7 cellular contexts compared by ENCODE assay signal in genomic region chr3:71581451-71581980, GRCh38. TPM values are rescaled to one million over a fixed set of nuclear protein-coding genes. Genes with fewer than 3 reads are reported as not detected.
A peak's percentile ranks its signal among the peaks of the same experiment; 100 is the strongest.
DNase-seq lines count a peak whose midpoint lies in the region; ATAC-seq, FAIRE-seq and TF ChIP-seq lines count a peak whose summit lies in the region.

No MANE protein-coding gene starts in this region.

- peaks cover 57% of the 10 kb centered on the region for H3K79me2 ChIP-seq in HepG2 (ENCODE audit: insufficient read depth, low read length)

- in situ Hi-C loops in HepG2 (cut with HindIII; ENCODE audit: extremely low pct_ligation_motif_present, low pct_unique_long_range_greater_than_20kb): loop anchor here (5.0 to 10.0 kb wide), 2 partner anchors 274 to 527 kb away; no protein-coding TSS in a partner anchor

- no peak for TF ChIP-seq CTCF in VCaP (conservative IDR thresholded peaks at IDR 0.05)
- TF ChIP-seq CTCF in HepG2 (CRISPR knock-in tag; IDR thresholded peaks at IDR 0.05): no peak

- TF ChIP-seq POLR2A in HepG2 (IDR thresholded peaks at IDR 0.05; ENCODE audit: insufficient read depth in 1 of 2, low read depth in 2 of 2, low read length in 2 of 2): peak in 1 of 2 experiments; percentile 9; a peak in 1 of 4 replicates

- TF ChIP-seq RAD21 in HepG2 (CRISPR knock-in tag; IDR thresholded peaks at IDR 0.05): no peak

- DNase-seq in HT-29 (ENCODE audit: low spot score): peak; percentile 17
- no peak for DNase-seq in HepG2 (ENCODE audit: low spot score)
- DNase-seq in stimulated activated CD4-positive, alpha-beta T cell treated with anti-CD3 and anti-CD28 coated beads, TNF-alpha, amount 100 ng/mL, for 4 hours (ENCODE audit: low read depth in 3 of 3): peak in 2 of 3 experiments; percentile 5 to 33

- H3K27me3 ChIP-seq in HepG2 (ENCODE audit: control insufficient read depth in 1 of 2, insufficient read depth in 2 of 2, low read length in 2 of 2): no peaks in the 10 kb centered on the region

- POLR2A ChIA-PET in HepG2 (lab: Yijun Ruan, JAX): interaction anchor here (1.1 to 2.7 kb wide), 10 partner anchors 21 to 517 kb away, joined by 4 to 17 read pairs (median 6); no protein-coding TSS in a partner anchor

- H3K4me2 ChIP-seq in HepG2 (ENCODE audit: low read depth, low read length): peak overlapping the region; percentile 82

- intact Hi-C loops in HepG2 (cut with micrococcal nuclease; ENCODE audit: unreplicated experiment): loop anchor here (2.0 to 10.0 kb wide), 6 partner anchors 35 to 514 kb away; no protein-coding TSS in a partner anchor

- H3K27ac ChIP-seq in VCaP (peak overlapping the region; percentile 100), cingulate gyrus (ENCODE audit: low read depth, low read length) (peak overlapping the region; percentile 75), HepG2 (ENCODE audit: extremely low read length, insufficient read depth, low read length) (peak overlapping the region; percentile 97)

- H3K36me3 ChIP-seq in HepG2 (replicated peaks in 1 of 2; ENCODE audit: control insufficient read depth in 1 of 2, insufficient read depth in 2 of 2, low read length in 2 of 2): peaks cover 2 to 4% of the 10 kb centered on the region in 2 experiments; a peak in 1 of 5 replicates

- WGBS in HepG2 (ENCODE audit: low lambda C conversion rate): under 1% methylated on average over 10 of the region's 51 CpGs

- CTCF ChIA-PET in HepG2 (lab: Yijun Ruan, JAX; ENCODE audit: low intra/inter-chr PET ratio, low total read pairs): no interaction called here

- H3K9me3 ChIP-seq in HepG2 (ENCODE audit: low read length): no peaks in the 10 kb centered on the region

- H2AFZ ChIP-seq in HepG2 (ENCODE audit: low read length): no peak overlapping the region

- ATAC-seq in HepG2 (peak; percentile 3), esophagus mucosa (no peak), HG03135 (IDR thresholded peaks at IDR 0.05; ENCODE audit: unreplicated experiment) (no peak)

- peak overlapping the region; percentile 96 for H3K9ac ChIP-seq in HepG2 (ENCODE audit: insufficient read depth, low read depth, low read length)

- BruUV-seq in HepG2 (replicated peaks; lab: Mats Ljungman, UMichigan): no TSS peak

- TF ChIP-seq EP300 in HepG2 (IDR thresholded peaks at IDR 0.05; ENCODE audit: low read depth in 2 of 2, low read length in 2 of 2) (no peak), HepG2 (CRISPR knock-in tag; IDR thresholded peaks at IDR 0.05; ENCODE audit: borderline replicate concordance) (no peak)

- no peak for FAIRE-seq in HepG2 (lab: Jason Lieb, UNC)

- peaks cover 63% of the 10 kb centered on the region for H3K4me1 ChIP-seq in HepG2 (ENCODE audit: insufficient read depth, low read length)

- no peaks in the 10 kb centered on the region; the same call in 1 of the 2 replicates for H4K20me1 ChIP-seq in HepG2 (ENCODE audit: insufficient read depth, low read length)

- peak overlapping the region; percentile 91 to 97 (median 95) for H3K4me3 ChIP-seq in HepG2 (replicated peaks in 1 of 3; ENCODE audit: insufficient read depth in 1 of 3, low read depth in 2 of 3, low read length in 3 of 3)

TF ChIP-seq in HepG2, 621 proteins besides CTCF, POLR2A, EP300 and RAD21 (continues in another document):
- TF ChIP-seq ARNT2 (CRISPR knock-in tag; IDR thresholded peaks at IDR 0.05; ENCODE audit: low read depth) (0 out of 2 replicates have a peak, but pooled peaks have one; percentile 11), ZNF879 (CRISPR knock-in tag; IDR thresholded peaks at IDR 0.05) (no peak), PRDM15 (CRISPR knock-in tag; IDR thresholded peaks at IDR 0.05) (0 out of 2 replicates have a peak, but pooled peaks have one; percentile 16), RBM39 (IDR thresholded peaks at IDR 0.05; ENCODE audit: low read depth, low read length, poor library complexity, severe bottlenecking) (peak; percentile 72), ZSCAN20 (CRISPR knock-in tag; IDR thresholded peaks at IDR 0.05; ENCODE audit: borderline replicate concordance) (0 out of 2 replicates have a peak, but pooled peaks have one; percentile 45), AGO2 (optimal IDR thresholded peaks at IDR 0.05; ENCODE audit: low read depth, low read length) (peak; percentile 89), ZNF430 (CRISPR knock-in tag; IDR thresholded peaks at IDR 0.05) (no peak), ZNF781 (CRISPR knock-in tag; IDR thresholded peaks at IDR 0.05; ENCODE audit: borderline replicate concordance, not compliant biosample characterization) (no peak), BRD4 (CRISPR knock-in tag; IDR thresholded peaks at IDR 0.05) (0 out of 2 replicates have a peak, but pooled peaks have one; percentile 52), PREB (CRISPR knock-in tag; IDR thresholded peaks at IDR 0.05) (0 out of 2 replicates have a peak, but pooled peaks have one; percentile 23), FLYWCH1 (CRISPR knock-in tag; IDR thresholded peaks at IDR 0.05) (no peak), ZNF761 (CRISPR knock-in tag; conservative IDR thresholded peaks at IDR 0.05) (no peak), ZNF558 (CRISPR knock-in tag; IDR thresholded peaks at IDR 0.05; ENCODE audit: borderline replicate concordance) (0 out of 2 replicates have a peak, but pooled peaks have one; percentile 33), ZMAT3 (CRISPR knock-in tag; conservative IDR thresholded peaks at IDR 0.05) (no peak), ZNF282 (IDR thresholded peaks at IDR 0.05; ENCODE audit: partially characterized antibody) (no peak), RBFOX2 (IDR thresholded peaks at IDR 0.05; ENCODE audit: low read depth, low read length) (peak; percentile 73)

RNA-seq across cellular contexts. Expression of gene FOXP1, which starts 2.0 kb away (rescaled TPM):
- total RNA-seq in HT-29 (2014; rRNA removed; shearing (Covaris generic)): 27.6 and 31.0 TPM in 2 replicates
- total RNA-seq in HepG2 (2016; rRNA removed; fragmentation: Illumina TruSeq; extraction: Trizol): 43.3 and 59.0 TPM in 2 replicates
- 67.9 and 68.5 TPM in 2 replicates for total RNA-seq in HepG2 (2016; cell fraction: cytosol; rRNA removed; fragmentation: Illumina TruSeq; extraction: Trizol; ENCODE audit: low read depth)
- total RNA-seq in HepG2 (2016; cell fraction: insoluble cytoplasmic fraction; rRNA removed; fragmentation: Illumina TruSeq; extraction: Trizol): 31.5 and 57.5 TPM in 2 replicates
- 36.5 and 36.9 TPM in 2 replicates for total RNA-seq in HepG2 (2016; cell fraction: membrane; rRNA removed; fragmentation: Illumina TruSeq; extraction: Trizol)
- 164 and 179 TPM in 2 replicates for total RNA-seq in HepG2 (2016; cell fraction: nucleus; rRNA removed; fragmentation: Illumina TruSeq; extraction: Trizol)
- polyA plus RNA-seq in HepG2 (2011; rRNA removed): 36.0 and 40.4 TPM in 2 replicates
- polyA plus RNA-seq in HepG2 (2011; cell fraction: cytosol; rRNA removed): 17.7 and 19.3 TPM in 2 replicates
- polyA plus RNA-seq in HepG2 (2011; cell fraction: nucleus; rRNA removed): 47.8 and 58.3 TPM in 2 replicates
- polyA plus RNA-seq in HepG2 (2012): 24.3 and 27.6 TPM in 2 replicates
- 3.3 and 4.6 TPM in 2 replicates for polyA plus RNA-seq in HepG2 (2016; cell fraction: cytosol; fragmentation: Illumina TruSeq; extraction: Trizol; ENCODE audit: low read depth)
- polyA plus RNA-seq in HepG2 (2016; cell fraction: insoluble cytoplasmic fraction; fragmentation: Illumina TruSeq; extraction: Trizol; ENCODE audit: low read depth): 21.9 and 24.7 TPM in 2 replicates
- 9.9 and 11.0 TPM in 2 replicates for polyA plus RNA-seq in HepG2 (2016; cell fraction: membrane; fragmentation: Illumina TruSeq; extraction: Trizol; ENCODE audit: low read depth)
- 28.9 and 32.7 TPM in 2 replicates for polyA plus RNA-seq in HepG2 (2016; cell fraction: nucleus; fragmentation: Illumina TruSeq; extraction: Trizol; ENCODE audit: insufficient read depth, low read depth)
- 35.8 and 181 TPM in 2 replicates for polyA minus RNA-seq in HepG2 (2011; rRNA and poly(A)+ RNA removed; ENCODE audit: low replicate concordance)
- 64.7 and 68.5 TPM in 2 replicates for polyA minus RNA-seq in HepG2 (2011; cell fraction: cytosol; rRNA and poly(A)+ RNA removed)
- polyA minus RNA-seq in HepG2 (2011; cell fraction: nucleus; rRNA and poly(A)+ RNA removed): 528 and 568 TPM in 2 replicates
- 70.2 TPM for total RNA-seq in esophagus mucosa
